In genomic region chr13:34777914-34778303, GRCh38 we compare ENCODE assay signal across 28 cellular contexts.
"Had no signal": no experiment of that assay in that cellular context is flagged by ENCODE, and none has a peak within 500 bp of the region (broad histone marks: within the 10 kb centered on the region; RNA-seq: fewer than 3 reads in every experiment).

No MANE protein-coding gene starts in this region.

- H3K27me3 ChIP-seq: neural progenitor cell, ovary, right lobe of liver, sigmoid colon, suprapubic skin, testis, tibial artery, transverse colon, upper lobe of left lung, vagina had no signal

- H3K4me3 Mint-ChIP-seq: natural killer cell; nephron; neural progenitor cell; stimulated activated memory B cell treated with anti-CD40 and anti-IgM and Interleukin-4, amounts not matched to agents 10 μg/mL and 1 μg/mL and 100 μg/mL, for 72 hours; stimulated activated naive CD8-positive, alpha-beta T cell treated with anti-CD3 and anti-CD28 coated beads, Interleukin-15, amount 100 ng/mL, for 72 hours had no signal

- H3K27ac ChIP-seq: neural progenitor cell, ovary, parathyroid adenoma, psoas muscle, right lobe of liver, sigmoid colon, suprapubic skin, testis, tibial artery, transverse colon, upper lobe of left lung, vagina had no signal

- H3K4me3 ChIP-seq: neural progenitor cell, ovary, psoas muscle, right lobe of liver, sigmoid colon, suprapubic skin, testis, tibial artery, transverse colon, upper lobe of left lung, vagina had no signal

- H3K27ac Mint-ChIP-seq: natural killer cell; nephron; neural progenitor cell; progenitor cell of endocrine pancreas; stimulated activated memory B cell treated with anti-CD40 and anti-IgM and Interleukin-4, amounts not matched to agents 10 μg/mL and 1 μg/mL and 100 μg/mL, for 72 hours; stimulated activated naive CD8-positive, alpha-beta T cell treated with anti-CD3 and anti-CD28 coated beads, Interleukin-15, amount 100 ng/mL, for 72 hours had no signal

- H2AFZ ChIP-seq: neural progenitor cell, parathyroid adenoma had no signal

- DNase-seq: natural killer cell; occipital lobe; ovary; posterior cingulate gyrus; psoas muscle; right cardiac atrium; right lobe of liver; sigmoid colon; small intestine; stimulated activated CD4-positive, alpha-beta T cell treated with anti-CD3 and anti-CD28 coated beads, Interleukin-15, amount 100 ng/mL, for 24 hours; stimulated activated CD4-positive, alpha-beta T cell treated with anti-CD3 and anti-CD28 coated beads, Interleukin-4, amount 100 ng/mL, for 1 hour; stimulated activated CD4-positive, alpha-beta T cell treated with anti-CD3 and anti-CD28 coated beads, Interleukin-4, amount 100 ng/mL, for 4 hours; stimulated activated CD8-positive, alpha-beta memory T cell treated with anti-CD3 and anti-CD28 coated beads, Interleukin-4, amount 100 ng/mL, for 48 hours; stimulated activated naive CD4-positive, alpha-beta T cell; stimulated activated naive CD8-positive, alpha-beta T cell treated with anti-CD3 and anti-CD28 coated beads, Interleukin-15, amount 100 ng/mL, for 72 hours; stimulated activated naive CD8-positive, alpha-beta T cell treated with anti-CD3 and anti-CD28 coated beads, Interleukin-15, Interleukin-2, amounts not matched to agents 100 U/mL and 50 U/mL, for 24 hours; substantia nigra; testis; tibial artery; transverse colon; upper lobe of left lung had no signal

- H3K4me1 Mint-ChIP-seq: natural killer cell; nephron; neural progenitor cell; stimulated activated memory B cell treated with anti-CD40 and anti-IgM and Interleukin-4, amounts not matched to agents 10 μg/mL and 1 μg/mL and 100 μg/mL, for 72 hours; stimulated activated naive CD8-positive, alpha-beta T cell treated with anti-CD3 and anti-CD28 coated beads, Interleukin-15, amount 100 ng/mL, for 72 hours had no signal

- H3K27me3 Mint-ChIP-seq: stimulated activated memory B cell treated with anti-CD40 and anti-IgM and Interleukin-4, amounts not matched to agents 10 μg/mL and 1 μg/mL and 100 μg/mL, for 72 hours had no signal

- H3K36me3 ChIP-seq: neural progenitor cell, ovary, right lobe of liver, sigmoid colon, suprapubic skin, tibial artery, transverse colon, upper lobe of left lung, vagina had no signal

- H3K4me2 ChIP-seq: neural progenitor cell had no signal

- H3K9ac ChIP-seq: neural progenitor cell, parathyroid adenoma had no signal

- H3K9me3 ChIP-seq: ovary, psoas muscle, right lobe of liver, testis, transverse colon, vagina had no signal

- ATAC-seq: natural killer cell; psoas muscle; right lobe of liver; stimulated activated memory B cell treated with anti-CD40 and anti-IgM and Interleukin-4, amounts not matched to agents 10 μg/mL and 1 μg/mL and 100 μg/mL, for 72 hours; stimulated activated naive CD8-positive, alpha-beta T cell treated with anti-CD3 and anti-CD28 coated beads, Interleukin-15, amount 100 ng/mL, for 72 hours; stimulated activated naive CD8-positive, alpha-beta T cell treated with anti-CD3 and anti-CD28 coated beads, Interleukin-15, Interleukin-2, amounts not matched to agents 100 U/mL and 50 U/mL, for 24 hours had no signal

- H3K9me3 Mint-ChIP-seq: neural progenitor cell; stimulated activated memory B cell treated with anti-CD40 and anti-IgM and Interleukin-4, amounts not matched to agents 10 μg/mL and 1 μg/mL and 100 μg/mL, for 72 hours; stimulated activated naive CD8-positive, alpha-beta T cell treated with anti-CD3 and anti-CD28 coated beads, Interleukin-15, amount 100 ng/mL, for 72 hours had no signal

- H3K79me2 ChIP-seq: parathyroid adenoma had no signal

- H3K36me3 Mint-ChIP-seq: neural progenitor cell; stimulated activated memory B cell treated with anti-CD40 and anti-IgM and Interleukin-4, amounts not matched to agents 10 μg/mL and 1 μg/mL and 100 μg/mL, for 72 hours had no signal

- H3K4me1 ChIP-seq: neural progenitor cell, parathyroid adenoma, psoas muscle, right lobe of liver, suprapubic skin, testis, tibial artery, upper lobe of left lung, vagina had no signal
